ENCODE assay signal across 8 cellular contexts in the genomic region with DNA sequence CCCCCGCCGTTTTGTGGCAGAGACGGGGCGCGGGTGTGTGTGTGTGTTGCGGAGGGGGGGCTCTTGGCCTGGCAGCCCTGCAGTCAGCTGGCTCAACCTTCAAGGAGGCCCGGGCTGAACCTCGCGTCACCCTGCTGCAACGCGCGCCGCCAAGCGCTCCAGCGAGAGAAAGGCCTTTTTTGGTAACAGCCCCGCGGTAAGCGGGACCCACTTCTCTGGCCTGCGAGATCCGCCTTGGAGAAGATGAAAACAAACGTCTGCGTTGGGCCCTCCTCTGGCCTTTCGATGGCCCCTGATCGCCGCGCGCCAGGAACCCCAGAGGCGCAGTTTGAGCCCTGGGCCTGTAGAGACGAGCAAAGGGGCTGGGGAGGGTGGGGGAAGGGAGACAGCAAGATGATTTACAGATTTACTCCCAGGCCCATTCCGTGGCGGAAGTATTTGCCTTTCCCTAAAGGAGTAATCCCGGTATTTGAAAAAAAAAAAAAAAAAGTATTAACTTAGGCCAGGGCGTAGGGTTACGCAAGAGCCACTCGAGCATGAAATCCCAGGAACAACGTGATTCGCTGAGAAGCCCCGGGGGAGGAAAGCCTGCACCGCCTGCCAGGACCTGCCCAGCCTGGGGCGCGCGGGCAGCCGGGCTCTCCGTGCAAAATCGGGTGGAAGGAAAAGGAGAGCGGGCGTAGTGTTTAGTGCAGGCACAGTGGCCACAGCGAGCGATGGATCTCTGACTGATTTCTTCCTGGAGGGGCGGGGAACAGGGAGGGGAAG. TPM values are rescaled to one million over a fixed set of nuclear protein-coding genes. Genes with fewer than 3 reads are reported as not detected.
A peak's percentile ranks its signal among the peaks of the same experiment; 100 is the strongest.
DNase-seq lines count a peak whose midpoint lies in the region; ATAC-seq and TF ChIP-seq lines count a peak whose summit lies in the region.

No MANE protein-coding gene starts in this region.

- CTCF ChIA-PET in activated CD4-positive, alpha-beta T cell treated with anti-CD3 and anti-CD28 coated beads, Interleukin-2, amount 10 ng/mL, durations not matched to agents 7 days and 5 days (lab: Charles Lee), result interaction anchor here (0.8 to 3.5 kb wide), 4 partner anchors 9 to 124 kb away, joined by 3 to 14 read pairs (median 4); no protein-coding TSS in a partner anchor

- DNase-seq in NCI-H526 (lab: John Stamatoyannopoulos, UW), result peak; percentile 93 to 96
- peak; percentile 84 for DNase-seq in activated CD4-positive, alpha-beta T cell treated with anti-CD3 and anti-CD28 coated beads, Interleukin-2, amount 10 ng/mL, durations not matched to agents 7 days and 5 days
- DNase-seq in stimulated activated CD4-positive, alpha-beta T cell treated with anti-CD3 and anti-CD28 coated beads, Interleukin-4, amount 100 ng/mL, for 24 hours, result peak; percentile 82

- no peaks in the 10 kb centered on the region for H3K27me3 ChIP-seq in liver (ENCODE audit: control insufficient read depth in 4 of 4, insufficient read depth in 4 of 4, low read length in 3 of 4)

- peak; percentile 25 for TF ChIP-seq CTCF in liver (IDR thresholded peaks at IDR 0.05; ENCODE audit: low read depth, low read length, missing input control)

- no peaks in the 10 kb centered on the region for H3K27me3 Mint-ChIP-seq in activated CD4-positive, alpha-beta T cell treated with anti-CD3 and anti-CD28 coated beads, Interleukin-2, amount 10 ng/mL, durations not matched to agents 7 days and 5 days
- H3K27me3 Mint-ChIP-seq in dendritic cell treated with granulocyte-macrophage colony-stimulating factor and Interleukin-4, amounts not matched to agents 40 ng/mL and 50 ng/mL, for 4 days, result no peaks in the 10 kb centered on the region

- H3K4me3 Mint-ChIP-seq in activated CD4-positive, alpha-beta T cell treated with anti-CD3 and anti-CD28 coated beads, Interleukin-2, amount 10 ng/mL, durations not matched to agents 7 days and 5 days, result peak overlapping the region; percentile 92
- peak overlapping the region; percentile 79 for H3K4me3 Mint-ChIP-seq in dendritic cell treated with granulocyte-macrophage colony-stimulating factor and Interleukin-4, amounts not matched to agents 40 ng/mL and 50 ng/mL, for 4 days

- intact Hi-C loops in dendritic cell treated with granulocyte-macrophage colony-stimulating factor and Interleukin-4, amounts not matched to agents 40 ng/mL and 50 ng/mL, for 4 days (cut with micrococcal nuclease), result no loop called here

- H3K9me3 ChIP-seq in ES-I3 (ENCODE audit: control insufficient read depth, insufficient read depth, low read length), result no peaks in the 10 kb centered on the region
- H3K9me3 ChIP-seq in liver (ENCODE audit: control insufficient read depth in 4 of 4, low read length in 3 of 4), result no peaks in the 10 kb centered on the region

- no peaks in the 10 kb centered on the region for H3K36me3 ChIP-seq in ES-I3 (ENCODE audit: insufficient read depth, low read length)
- no peaks in the 10 kb centered on the region for H3K36me3 ChIP-seq in liver (ENCODE audit: control insufficient read depth in 4 of 4, insufficient read depth in 3 of 4, low read depth in 1 of 4, low read length in 3 of 4)

- H3K4me3 ChIP-seq in liver (ENCODE audit: low read depth in 1 of 3, low read length in 3 of 3), result peak overlapping the region; percentile 48 to 79 (median 54)

- peak overlapping the region; percentile 96 for H3K27ac Mint-ChIP-seq in activated CD4-positive, alpha-beta T cell treated with anti-CD3 and anti-CD28 coated beads, Interleukin-2, amount 10 ng/mL, durations not matched to agents 7 days and 5 days
- peak overlapping the region; percentile 99 for H3K27ac Mint-ChIP-seq in dendritic cell treated with granulocyte-macrophage colony-stimulating factor and Interleukin-4, amounts not matched to agents 40 ng/mL and 50 ng/mL, for 4 days

- peaks cover 10% of the 10 kb centered on the region for H3K36me3 Mint-ChIP-seq in activated CD4-positive, alpha-beta T cell treated with anti-CD3 and anti-CD28 coated beads, Interleukin-2, amount 10 ng/mL, durations not matched to agents 7 days and 5 days (ENCODE audit: low read depth)
- H3K36me3 Mint-ChIP-seq in dendritic cell treated with granulocyte-macrophage colony-stimulating factor and Interleukin-4, amounts not matched to agents 40 ng/mL and 50 ng/mL, for 4 days (ENCODE audit: low read depth), result peaks cover 8% of the 10 kb centered on the region

- POLR2A ChIA-PET in activated CD4-positive, alpha-beta T cell treated with anti-CD3 and anti-CD28 coated beads, Interleukin-2, amount 10 ng/mL, durations not matched to agents 7 days and 5 days (lab: Charles Lee), result interaction anchor here (1.1 kb wide), 1 partner anchor 64 kb away, joined by 4 read pairs; no protein-coding TSS in a partner anchor

- H3K9ac ChIP-seq in ES-I3 (ENCODE audit: low read depth, low read length) (peak overlapping the region; percentile 58), liver (ENCODE audit: low read depth in 1 of 2, low read length in 2 of 2) (peak overlapping the region; percentile 87 to 98)

- ATAC-seq in HG03457 (IDR thresholded peaks at IDR 0.05; ENCODE audit: unreplicated experiment) (peak; percentile 3), HG03432 (IDR thresholded peaks at IDR 0.05; ENCODE audit: unreplicated experiment) (no peak)

- peak overlapping the region; percentile 98 to 100 for H3K27ac ChIP-seq in liver (ENCODE audit: low read depth in 1 of 2, low read length in 2 of 2)

- TF ChIP-seq RAD21 in liver (IDR thresholded peaks at IDR 0.05), result peak in 1 of 2 donors; percentile 56

- H3K4me1 ChIP-seq in ES-I3 (ENCODE audit: insufficient read depth, low read length) (peaks cover 44% of the 10 kb centered on the region), liver (ENCODE audit: control insufficient read depth in 4 of 4, insufficient read depth in 4 of 4, low read length in 3 of 4) (peaks cover 26 to 67% (median 44%) of the 10 kb centered on the region in 4 donors)

- 3% methylated on average over 50 of the region's 50 CpGs for WGBS in liver

- peaks cover 84% of the 10 kb centered on the region for H3K4me1 Mint-ChIP-seq in activated CD4-positive, alpha-beta T cell treated with anti-CD3 and anti-CD28 coated beads, Interleukin-2, amount 10 ng/mL, durations not matched to agents 7 days and 5 days
- H3K4me1 Mint-ChIP-seq in dendritic cell treated with granulocyte-macrophage colony-stimulating factor and Interleukin-4, amounts not matched to agents 40 ng/mL and 50 ng/mL, for 4 days (ENCODE audit: low read depth), result peaks cover 76% of the 10 kb centered on the region

- H3K9me3 Mint-ChIP-seq in activated CD4-positive, alpha-beta T cell treated with anti-CD3 and anti-CD28 coated beads, Interleukin-2, amount 10 ng/mL, durations not matched to agents 7 days and 5 days, result no peaks in the 10 kb centered on the region
- no peaks in the 10 kb centered on the region for H3K9me3 Mint-ChIP-seq in dendritic cell treated with granulocyte-macrophage colony-stimulating factor and Interleukin-4, amounts not matched to agents 40 ng/mL and 50 ng/mL, for 4 days

TF ChIP-seq in liver, 16 proteins besides CTCF, POLR2A, EP300 and RAD21 (continues in another document):
- TF ChIP-seq HNF4G (IDR thresholded peaks at IDR 0.05) (no peak), HNF4A (conservative IDR thresholded peaks at IDR 0.05) (peak; percentile 30 to 56), JUND (IDR thresholded peaks at IDR 0.05) (peak; percentile 32 to 36), TAF1 (conservative IDR thresholded peaks at IDR 0.05) (peak; percentile 57), RXRA (IDR thresholded peaks at IDR 0.05) (peak; percentile 62 to 67), SP1 (IDR thresholded peaks at IDR 0.05) (peak; percentile 73), YY1 (IDR thresholded peaks at IDR 0.05) (peak; percentile 52), EGR1 (IDR thresholded peaks at IDR 0.05; ENCODE audit: low read depth in 2 of 2) (peak; percentile 55 to 69), FOXA2 (IDR thresholded peaks at IDR 0.05) (peak; percentile 21), FOXA1 (IDR thresholded peaks at IDR 0.05) (no peak), GABPA (IDR thresholded peaks at IDR 0.05 in 1 of 2, conservative IDR thresholded peaks at IDR 0.05 in 1 of 2) (peak in 1 of 2 donors; percentile 45), NR2F2 (IDR thresholded peaks at IDR 0.05) (peak; percentile 55)
- TF ChIP-seq, protein P1, sequence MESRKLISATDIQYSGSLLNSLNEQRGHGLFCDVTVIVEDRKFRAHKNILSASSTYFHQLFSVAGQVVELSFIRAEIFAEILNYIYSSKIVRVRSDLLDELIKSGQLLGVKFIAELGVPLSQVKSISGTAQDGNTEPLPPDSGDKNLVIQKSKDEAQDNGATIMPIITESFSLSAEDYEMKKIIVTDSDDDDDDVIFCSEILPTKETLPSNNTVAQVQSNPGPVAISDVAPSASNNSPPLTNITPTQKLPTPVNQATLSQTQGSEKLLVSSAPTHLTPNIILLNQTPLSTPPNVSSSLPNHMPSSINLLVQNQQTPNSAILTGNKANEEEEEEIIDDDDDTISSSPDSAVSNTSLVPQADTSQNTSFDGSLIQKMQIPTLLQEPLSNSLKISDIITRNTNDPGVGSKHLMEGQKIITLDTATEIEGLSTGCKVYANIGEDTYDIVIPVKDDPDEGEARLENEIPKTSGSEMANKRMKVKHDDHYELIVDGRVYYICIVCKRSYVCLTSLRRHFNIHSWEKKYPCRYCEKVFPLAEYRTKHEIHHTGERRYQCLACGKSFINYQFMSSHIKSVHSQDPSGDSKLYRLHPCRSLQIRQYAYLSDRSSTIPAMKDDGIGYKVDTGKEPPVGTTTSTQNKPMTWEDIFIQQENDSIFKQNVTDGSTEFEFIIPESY (IDR thresholded peaks at IDR 0.05), result peak; percentile 80
- TF ChIP-seq, protein P2, sequence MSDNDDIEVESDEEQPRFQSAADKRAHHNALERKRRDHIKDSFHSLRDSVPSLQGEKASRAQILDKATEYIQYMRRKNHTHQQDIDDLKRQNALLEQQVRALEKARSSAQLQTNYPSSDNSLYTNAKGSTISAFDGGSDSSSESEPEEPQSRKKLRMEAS (IDR thresholded peaks at IDR 0.05), result peak; percentile 94

RNA-seq across cellular contexts. Expression of a gene that starts 4.5 kb away (rescaled TPM):
- total RNA-seq in activated CD4-positive, alpha-beta T cell treated with anti-CD3 and anti-CD28 coated beads, Interleukin-2, amount 10 ng/mL, durations not matched to agents 7 days and 5 days, result 10 to 100 TPM; 26.0 to 29.9 TPM
- 10 to 100 TPM in 1 of 2 donors, 1 to 10 TPM in 1; 7.6 to 15.8 TPM for total RNA-seq in liver
- 1 to 10 TPM; 3.8 to 7.1 TPM for polyA plus RNA-seq in liver
